In the genomic region with DNA sequence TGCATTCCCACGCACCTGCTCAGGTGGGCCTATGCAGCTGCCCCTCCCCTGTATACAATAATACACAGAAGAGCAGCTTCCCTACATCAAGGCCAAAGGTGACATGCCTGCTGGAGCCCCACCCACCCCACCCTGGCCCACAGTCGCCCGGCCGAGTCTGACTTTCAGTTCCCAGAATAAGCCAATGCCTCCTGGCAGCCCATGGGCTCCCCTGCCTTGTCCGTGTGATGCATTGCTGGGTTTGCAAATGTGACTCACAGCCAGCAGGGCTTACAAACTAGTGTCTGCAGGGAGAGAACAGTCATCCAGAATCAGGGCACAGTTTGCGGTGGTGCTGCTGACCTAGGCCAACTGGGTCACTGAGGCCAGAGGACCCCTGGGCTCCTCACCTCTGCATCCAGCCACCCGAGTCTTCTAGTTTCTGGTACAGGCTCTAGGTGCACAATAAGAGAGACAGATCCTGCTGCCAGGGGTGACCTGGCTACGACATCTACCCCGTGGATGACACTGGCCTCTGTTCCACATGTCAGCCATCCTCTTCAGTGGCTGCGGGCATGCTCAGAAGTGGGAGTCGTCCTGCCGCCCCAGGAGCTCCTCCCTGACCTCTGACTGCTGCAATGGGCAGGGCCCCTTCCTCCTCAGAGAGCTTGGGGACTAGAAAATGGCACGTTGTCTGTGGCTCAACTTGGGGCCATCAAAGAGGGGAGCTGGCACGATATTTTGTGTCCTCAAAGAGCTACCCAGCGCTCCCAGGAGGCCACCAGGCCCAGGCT, we compare ENCODE assay signal across 8 cellular contexts.
DNase-seq lines count a peak whose midpoint lies in the region; ATAC-seq and TF ChIP-seq lines count a peak whose summit lies in the region.

No MANE protein-coding gene starts in this region.

- H3K27ac ChIP-seq in foreskin keratinocyte (no peak overlapping the region), smooth muscle cell (ENCODE audit: low read depth) (peak overlapping the region; percentile 2)

- no peak overlapping the region for H3K4me3 ChIP-seq in smooth muscle cell

- DNase-seq in RPMI7951 (ENCODE audit: low read depth) (peak; percentile 72), foreskin keratinocyte (peak; percentile 43 to 57), smooth muscle cell (lab: John Stamatoyannopoulos, UW; ENCODE audit: unreplicated experiment) (no peak), NCI-H510A treated with DMSO at 0.1 percent for 48 hours (lab: John Stamatoyannopoulos, UW) (no peak), DMS79 treated with DMSO at 0.1 percent for 48 hours (lab: John Stamatoyannopoulos, UW) (no peak), T-helper 9 cell (no peak)

- ATAC-seq in GM21423 (IDR thresholded peaks at IDR 0.05; ENCODE audit: unreplicated experiment) (peak; percentile 58), foreskin keratinocyte (peak; percentile 89), GM19395 (IDR thresholded peaks at IDR 0.05; ENCODE audit: unreplicated experiment) (no peak)

- peaks cover 25% of the 10 kb centered on the region for H4K20me1 ChIP-seq in smooth muscle cell (ENCODE audit: low read depth)

- TF ChIP-seq CTCF in foreskin keratinocyte (conservative IDR thresholded peaks at IDR 0.05) (no peak), smooth muscle cell (IDR thresholded peaks at IDR 0.05; ENCODE audit: borderline replicate concordance, insufficient read depth, poor library complexity, severe bottlenecking) (no peak)

- H3K9me3 ChIP-seq in smooth muscle cell (replicated peaks; ENCODE audit: low read depth): no peaks in the 10 kb centered on the region

- H3K4me1 ChIP-seq in foreskin keratinocyte: no peaks in the 10 kb centered on the region
- H3K4me1 ChIP-seq in smooth muscle cell (ENCODE audit: low read depth): peaks cover 5% of the 10 kb centered on the region

- H3K36me3 ChIP-seq in smooth muscle cell (ENCODE audit: low read depth): no peaks in the 10 kb centered on the region

- peak overlapping the region; percentile 40 for H3K4me2 ChIP-seq in smooth muscle cell

- 77% methylated on average over 12 of the region's 15 CpGs for WGBS in smooth muscle cell (ENCODE audit: low lambda C conversion rate)

- H3K27me3 ChIP-seq in foreskin keratinocyte (no peaks in the 10 kb centered on the region), smooth muscle cell (ENCODE audit: low read depth) (no peaks in the 10 kb centered on the region)

- H2AFZ ChIP-seq in smooth muscle cell (ENCODE audit: low read depth): no peak overlapping the region

- no peaks in the 10 kb centered on the region for H3F3A ChIP-seq in smooth muscle cell (ENCODE audit: low read depth)

- H3K79me2 ChIP-seq in smooth muscle cell (ENCODE audit: low read depth): no peaks in the 10 kb centered on the region

- no peak overlapping the region for H3K9ac ChIP-seq in smooth muscle cell (ENCODE audit: low read depth)

Comparison
In these comparisons a context has a peak if more than half of its experiments do, and no peak if none do; other contexts are left out.
1. DNase-seq: peak in RPMI7951 (single experiment) and foreskin keratinocyte (2 of 2); none in smooth muscle cell (single experiment), NCI-H510A treated with DMSO at 0.1 percent for 48 hours (single experiment), DMS79 treated with DMSO at 0.1 percent for 48 hours (single experiment) and T-helper 9 cell (single experiment).